19 cellular contexts compared by ENCODE assay signal in the genomic region with DNA sequence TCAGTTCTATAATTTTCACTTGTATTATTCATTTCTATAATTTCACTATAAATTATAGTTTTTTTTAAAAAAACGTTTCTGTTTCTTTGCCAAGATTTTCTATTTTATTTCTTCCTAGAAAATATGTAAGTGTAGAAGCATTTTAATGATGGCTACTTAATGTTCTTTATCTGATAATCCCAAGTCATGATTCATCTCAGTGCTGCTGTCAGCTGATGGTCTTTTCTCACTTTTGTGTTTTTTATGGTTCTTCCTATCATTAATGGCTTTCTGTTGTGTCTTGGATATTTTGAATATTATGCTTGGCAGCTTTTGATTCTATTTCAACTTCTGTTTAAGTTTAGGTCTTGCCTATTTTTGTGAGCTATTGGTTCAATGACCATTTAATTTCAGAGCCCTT.
"Had no signal": no experiment of that assay in that cellular context is flagged by ENCODE, and none has a peak within 500 bp of the region (broad histone marks: within the 10 kb centered on the region; RNA-seq: fewer than 3 reads in every experiment).

No MANE protein-coding gene starts in this region.

- H3K9me3 ChIP-seq: ovary, vagina had no signal

- H3K4me3 Mint-ChIP-seq: activated CD4-positive, alpha-beta T cell treated with anti-CD3 and anti-CD28 coated beads, Interleukin-2, amount 10 ng/mL, durations not matched to agents 7 days and 5 days; activated naive CD8-positive, alpha-beta T cell; activated T-cell treated with anti-CD3 and anti-CD28 coated beads, Interleukin-2, amount 50 U/mL, for 72 hours; brain; central memory CD8-positive, alpha-beta T cell; dendritic cell treated with granulocyte-macrophage colony-stimulating factor and Interleukin-4, amounts not matched to agents 40 ng/mL and 50 ng/mL, for 4 days; immature natural killer cell; neural crest cell; stimulated activated memory B cell treated with anti-CD40 and anti-IgM and Interleukin-4, amounts not matched to agents 10 μg/mL and 1 μg/mL and 100 μg/mL, for 72 hours had no signal

- H3K27me3 ChIP-seq: ovary, tibial nerve, vagina had no signal

- H3K27ac Mint-ChIP-seq: activated CD4-positive, alpha-beta T cell treated with anti-CD3 and anti-CD28 coated beads, Interleukin-2, amount 10 ng/mL, durations not matched to agents 7 days and 5 days; activated naive CD8-positive, alpha-beta T cell; activated T-cell treated with anti-CD3 and anti-CD28 coated beads, Interleukin-2, amount 50 U/mL, for 72 hours; brain; dendritic cell treated with granulocyte-macrophage colony-stimulating factor and Interleukin-4, amounts not matched to agents 40 ng/mL and 50 ng/mL, for 4 days; immature natural killer cell; stimulated activated memory B cell treated with anti-CD40 and anti-IgM and Interleukin-4, amounts not matched to agents 10 μg/mL and 1 μg/mL and 100 μg/mL, for 72 hours had no signal

- H3K9me3 Mint-ChIP-seq: activated CD4-positive, alpha-beta T cell treated with anti-CD3 and anti-CD28 coated beads, Interleukin-2, amount 10 ng/mL, durations not matched to agents 7 days and 5 days; immature natural killer cell; stimulated activated memory B cell treated with anti-CD40 and anti-IgM and Interleukin-4, amounts not matched to agents 10 μg/mL and 1 μg/mL and 100 μg/mL, for 72 hours had no signal

- H3K27me3 Mint-ChIP-seq: central memory CD8-positive, alpha-beta T cell; stimulated activated memory B cell treated with anti-CD40 and anti-IgM and Interleukin-4, amounts not matched to agents 10 μg/mL and 1 μg/mL and 100 μg/mL, for 72 hours had no signal

- ATAC-seq: activated T-cell treated with anti-CD3 and anti-CD28 coated beads, Interleukin-2, amount 50 U/mL, for 72 hours; stimulated activated memory B cell treated with anti-CD40 and anti-IgM and Interleukin-4, amounts not matched to agents 10 μg/mL and 1 μg/mL and 100 μg/mL, for 72 hours had no signal

- H3K4me1 ChIP-seq: tibial nerve, vagina had no signal

- H3K27ac ChIP-seq: ovary, tibial nerve, vagina had no signal

- FAIRE-seq: frontal cortex had no signal

- H3K4me3 ChIP-seq: ovary, tibial nerve, vagina had no signal

- H3K36me3 Mint-ChIP-seq: activated naive CD8-positive, alpha-beta T cell; brain; immature natural killer cell; stimulated activated memory B cell treated with anti-CD40 and anti-IgM and Interleukin-4, amounts not matched to agents 10 μg/mL and 1 μg/mL and 100 μg/mL, for 72 hours had no signal

- DNase-seq: activated CD4-positive, alpha-beta T cell treated with anti-CD3 and anti-CD28 coated beads, Interleukin-2, amount 10 ng/mL, durations not matched to agents 7 days and 5 days; activated CD8-positive, alpha-beta memory T cell treated with anti-CD3 and anti-CD28 coated beads, Interleukin-2, amount 50 U/mL, for 48 hours; activated gamma-delta T cell treated with Interleukin-2 at 50 U/mL for 16 hours; activated T-cell treated with anti-CD3 and anti-CD28 coated beads, Interleukin-2, amount 50 U/mL, for 72 hours; amygdala; effector memory CD4-positive, alpha-beta T cell; head of caudate nucleus; immature natural killer cell; ovary; stimulated activated CD4-positive, alpha-beta T cell treated with anti-CD3 and anti-CD28 coated beads, Interleukin-2, amount 100 ng/mL, for 48 hours had no signal

- H3K36me3 ChIP-seq: ovary, tibial nerve, vagina had no signal

- H3K4me1 Mint-ChIP-seq: activated CD4-positive, alpha-beta T cell treated with anti-CD3 and anti-CD28 coated beads, Interleukin-2, amount 10 ng/mL, durations not matched to agents 7 days and 5 days; central memory CD8-positive, alpha-beta T cell; immature natural killer cell; neural crest cell; stimulated activated memory B cell treated with anti-CD40 and anti-IgM and Interleukin-4, amounts not matched to agents 10 μg/mL and 1 μg/mL and 100 μg/mL, for 72 hours had no signal
